In genomic region chr2:65482971-65483370, GRCh38 we compare ENCODE assay signal across 18 cellular contexts.
"Had no signal": no experiment of that assay in that cellular context is flagged by ENCODE, and none has a peak within 500 bp of the region (broad histone marks: within the 10 kb centered on the region; RNA-seq: fewer than 3 reads in every experiment).

No MANE protein-coding gene starts in this region.

- DNase-seq: dermis blood vessel endothelial cell; esophagus squamous epithelium; foreskin keratinocyte; kidney; left cardiac atrium; left ventricle myocardium inferior; lower lobe of right lung; midbrain; ovary; right cardiac atrium; stimulated activated CD4-positive, alpha-beta T cell treated with anti-CD3 and anti-CD28 coated beads, Interleukin-2, amount 100 ng/mL, for 48 hours; stimulated activated naive CD4-positive, alpha-beta T cell treated with Interleukin-2 at 50 U/mL for 16 hours; tibial artery; upper lobe of left lung; uterus had no signal

- H3K4me1 Mint-ChIP-seq: memory B cell had no signal

- ATAC-seq: foreskin keratinocyte; natural killer cell treated with Interleukin-12 subunit alpha and Interleukin-12 subunit beta and Interleukin-15 and Interleukin-18, amount 100 ng/mL, for 72 hours; right cardiac atrium had no signal

- H3K4me3 Mint-ChIP-seq: memory B cell; natural killer cell treated with Interleukin-12 subunit alpha and Interleukin-12 subunit beta and Interleukin-15 and Interleukin-18, amount 100 ng/mL, for 72 hours; neural progenitor cell had no signal

- H3K36me3 Mint-ChIP-seq: neural progenitor cell had no signal

- H3K27ac Mint-ChIP-seq: memory B cell, neural progenitor cell had no signal
